Comparison of ENCODE assay signal across 1 cellular context in genomic region chr5:112921833-112922817, GRCh38.
TF ChIP-seq lines count a peak whose summit lies in the region.

Gene REEP5, minus strand, starts transcription at chr5:112922227. Its CDS starts 37 bp downstream, at chr5:112922190.

TF ChIP-seq in K562, 482 proteins besides CTCF, POLR2A, EP300 and RAD21 (continued from another document):
- no peak for TF ChIP-seq FOXM1 (IDR thresholded peaks at IDR 0.05; ENCODE audit: low read depth)
- peak; percentile 80; the same call in 1 of the 2 replicates for TF ChIP-seq FOXM1 (CRISPR knock-in tag; IDR thresholded peaks at IDR 0.05; ENCODE audit: low read depth)
- TF ChIP-seq ZNF444 (CRISPR knock-in tag; IDR thresholded peaks at IDR 0.05), result no peak
- no peak; a peak in 2 of 4 replicates for TF ChIP-seq NRF1 (conservative IDR thresholded peaks at IDR 0.05 in 1 of 2, IDR thresholded peaks at IDR 0.05 in 1 of 2)
- 0 out of 2 replicates have a peak, but pooled peaks have one; percentile 5 for TF ChIP-seq JUN (IDR thresholded peaks at IDR 0.05; ENCODE audit: borderline replicate concordance, low read depth, low read length)
- no peak for TF ChIP-seq JUN (CRISPR knock-in tag; IDR thresholded peaks at IDR 0.05; ENCODE audit: borderline replicate concordance)
- TF ChIP-seq CHD2 (IDR thresholded peaks at IDR 0.05; ENCODE audit: low read depth, low read length), result no peak
- TF ChIP-seq BDP1 (IDR thresholded peaks at IDR 0.05; ENCODE audit: insufficient read depth, insufficient read length), result no peak
- no peak for TF ChIP-seq SNRNP70 (optimal IDR thresholded peaks at IDR 0.05; ENCODE audit: low read depth, low read length)
- TF ChIP-seq ZNF395 (CRISPR knock-in tag; IDR thresholded peaks at IDR 0.05), result no peak
- TF ChIP-seq MTF1 (CRISPR knock-in tag; IDR thresholded peaks at IDR 0.05; ENCODE audit: borderline replicate concordance), result no peak
- TF ChIP-seq ZNF165 (CRISPR knock-in tag; IDR thresholded peaks at IDR 0.05; ENCODE audit: borderline replicate concordance), result no peak
